In the genomic region with DNA sequence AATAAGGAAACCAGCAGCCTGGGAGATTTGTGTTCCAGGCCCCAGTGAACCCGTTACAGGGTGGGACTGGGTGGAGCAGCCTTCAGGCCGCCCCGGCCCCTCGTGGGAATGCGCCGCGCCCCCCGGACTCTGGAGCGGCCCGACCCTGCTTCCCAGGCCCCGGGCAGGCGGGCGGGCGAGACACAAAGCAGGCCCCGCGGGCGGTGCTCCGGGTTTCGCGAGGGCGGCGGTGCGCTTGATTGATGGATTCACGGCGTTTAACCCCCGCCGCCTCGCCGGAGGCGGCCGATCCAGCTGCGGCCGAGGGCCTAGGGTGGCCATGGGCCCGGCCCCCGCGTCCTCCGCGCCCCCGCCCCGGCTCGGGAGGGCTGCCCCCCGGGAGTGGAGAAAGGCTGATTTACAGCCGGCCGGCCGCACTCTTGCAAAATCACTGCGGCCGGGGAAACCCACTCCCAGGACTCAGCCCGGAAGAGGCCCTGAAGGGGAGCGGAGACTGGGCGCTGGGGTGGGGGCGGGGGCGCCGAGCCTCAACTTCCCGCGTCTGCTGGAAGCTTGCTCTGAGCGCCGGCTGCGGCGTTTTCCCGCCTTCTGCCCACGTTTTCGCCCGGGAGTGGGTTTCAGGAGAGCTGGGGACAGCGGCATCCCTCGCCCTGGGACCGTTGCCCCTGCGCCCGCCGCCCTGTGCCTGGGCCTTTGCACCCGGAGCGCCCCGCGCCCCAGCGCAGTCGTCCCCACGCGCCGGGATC, we compare ENCODE assay signal across 8 cellular contexts.
A peak's percentile ranks its signal among the peaks of the same experiment; 100 is the strongest.
DNase-seq lines count a peak whose midpoint lies in the region; ATAC-seq and TF ChIP-seq lines count a peak whose summit lies in the region.

No MANE protein-coding gene starts in this region.

- TF ChIP-seq POLR2A in heart left ventricle (IDR thresholded peaks at IDR 0.05) (no peak), sigmoid colon (IDR thresholded peaks at IDR 0.05) (no peak)

- H3K4me3 ChIP-seq in GM12865 (ENCODE audit: low read depth, low read length) (peak overlapping the region; percentile 23; the same call in 1 of the 2 replicates), heart left ventricle (peak overlapping the region in 9 of 12 donors; percentile 1 to 45 (median 13)), sigmoid colon (peak overlapping the region in 3 of 4 donors; percentile 17 to 36 (median 32))

- H3K4me1 ChIP-seq in heart left ventricle (peaks cover 0 to 59% (median 27%) of the 10 kb centered on the region in 12 donors), sigmoid colon (peaks cover 0 to 80% (median 73%) of the 10 kb centered on the region in 4 donors)

- CTCF ChIA-PET in T-cell (lab: Charles Lee): interaction anchor here (0.5 to 0.7 kb wide), 5 partner anchors 42 to 999 kb away, joined by 3 to 6 read pairs (median 3); no protein-coding TSS in a partner anchor

- H3K36me3 ChIP-seq in heart left ventricle (no peaks in the 10 kb centered on the region), sigmoid colon (no peaks in the 10 kb centered on the region)

- intact Hi-C loops in heart left ventricle (cut with DNase I) (loop anchor here in 8 of 10 donors (2.0 to 10.0 kb wide), 10 partner anchors 218 to 1312 kb away; partner anchors contain the start of gene HOXA9 (in 1 of the 8)), sigmoid colon (cut with DNase I) (loop anchor here (2.0 to 10.0 kb wide), 4 partner anchors 286 to 728 kb away; partner anchors contain the start of gene CYCS)

- TF ChIP-seq CTCF in GM12865 (IDR thresholded peaks at IDR 0.05; ENCODE audit: insufficient read depth, low read depth, low read length, missing control alignments) (no peak), heart left ventricle (IDR thresholded peaks at IDR 0.05) (no peak), sigmoid colon (IDR thresholded peaks at IDR 0.05) (no peak)

- ATAC-seq in T-cell (replicated peaks in 1 of 4) (peak in 1 of 4 experiments; percentile 7), heart left ventricle (peak in 1 of 4 donors; percentile 1), GM19463 (IDR thresholded peaks at IDR 0.05; ENCODE audit: unreplicated experiment) (no peak), HG03139 (IDR thresholded peaks at IDR 0.05; ENCODE audit: unreplicated experiment) (no peak)

- H3K27me3 ChIP-seq in heart left ventricle (peaks cover 14 to 76% (median 55%) of the 10 kb centered on the region in 9 donors), sigmoid colon (peaks cover 0 to 56% (median 9%) of the 10 kb centered on the region in 3 donors)

- peak overlapping the region in 9 of 12 donors; percentile 4 to 86 (median 41) for H3K27ac ChIP-seq in heart left ventricle
- peak overlapping the region; percentile 79 to 95 (median 83) for H3K27ac ChIP-seq in sigmoid colon

- TF ChIP-seq EP300 in sigmoid colon (IDR thresholded peaks at IDR 0.05): no peak

- no peaks in the 10 kb centered on the region for H3K9me3 Mint-ChIP-seq in T-cell

- no peak overlapping the region for H3K27ac Mint-ChIP-seq in T-cell

- POLR2A ChIA-PET in T-cell (lab: Charles Lee): no interaction called here

- H3K9me3 ChIP-seq in heart left ventricle (no peaks in the 10 kb centered on the region), sigmoid colon (no peaks in the 10 kb centered on the region)

- DNase-seq in GM12865 (ENCODE audit: low read depth) (no peak), T-cell (peak in 1 of 34 experiments; percentile 14), heart left ventricle (peak in 1 of 5 donors; percentile 53), sigmoid colon (no peak), putamen (ENCODE audit: low spot score) (no peak), activated gamma-delta T cell (lab: John Stamatoyannopoulos, UW) (no peak)

- peaks cover 14 to 24% (median 17%) of the 10 kb centered on the region in 3 donors for H3K4me1 Mint-ChIP-seq in T-cell

- 8 to 19% (median 13%) methylated on average over 4 to 78 of the region's 78 CpGs for WGBS in heart left ventricle, 4 donors
- WGBS in sigmoid colon, 2 donors: 8 to 19% methylated on average over 78 of the region's 78 CpGs

- peaks cover 54 to 55% of the 10 kb centered on the region in 2 donors for H3K27me3 Mint-ChIP-seq in T-cell

- peaks cover 4% of the 10 kb centered on the region for H3K36me3 Mint-ChIP-seq in T-cell

- peak overlapping the region in 2 of 3 donors; percentile 62 to 64 for H3K4me3 Mint-ChIP-seq in T-cell
